Comparison of ENCODE assay signal across 1 cellular context in genomic region chr2:172087780-172088244, GRCh38.
A peak's percentile ranks its signal among the peaks of the same experiment; 100 is the strongest.
TF ChIP-seq lines count a peak whose summit lies in the region.

No MANE protein-coding gene starts in this region.

TF ChIP-seq in GM23338, 12 proteins besides CTCF, POLR2A, EP300 and RAD21 (continued from another document):
- TF ChIP-seq ZNF462 (CRISPR knock-in tag; IDR thresholded peaks at IDR 0.05) (no peak), REST (IDR thresholded peaks at IDR 0.05; ENCODE audit: unreplicated experiment) (no peak), JUNB (IDR thresholded peaks at IDR 0.05; ENCODE audit: unreplicated experiment) (no peak), STAT1 (IDR thresholded peaks at IDR 0.05; ENCODE audit: unreplicated experiment) (no peak), EZH2phosphoT487 (IDR thresholded peaks at IDR 0.05; ENCODE audit: unreplicated experiment) (peak; percentile 10), ZNF114 (CRISPR knock-in tag; IDR thresholded peaks at IDR 0.05) (no peak), POLR2AphosphoS5 (IDR thresholded peaks at IDR 0.05; ENCODE audit: low read depth) (no peak), ZNF331 (CRISPR knock-in tag; IDR thresholded peaks at IDR 0.05; ENCODE audit: low read depth) (no peak)
